In genomic region chr6:108156180-108156937, GRCh38 we compare ENCODE assay signal across 15 cellular contexts. TPM values are rescaled to one million over a fixed set of nuclear protein-coding genes. Genes with fewer than 3 reads are reported as not detected.
A peak's percentile ranks its signal among the peaks of the same experiment; 100 is the strongest.
DNase-seq lines count a peak whose midpoint lies in the region; ATAC-seq and TF ChIP-seq lines count a peak whose summit lies in the region.
"Had no signal": no experiment of that assay in that cellular context is flagged by ENCODE, and none has a peak within 500 bp of the region (broad histone marks: within the 10 kb centered on the region; RNA-seq: fewer than 3 reads in every experiment).

No MANE protein-coding gene starts in this region.

- no peaks in the 10 kb centered on the region for H3K9me3 Mint-ChIP-seq in chondrocyte (ENCODE audit: low read depth)
- H3K9me3 Mint-ChIP-seq: natural killer cell treated with Interleukin-12 subunit alpha and Interleukin-12 subunit beta and Interleukin-15 and Interleukin-18, amount 100 ng/mL, for 72 hours had no signal

- no peak overlapping the region for H3K4me3 Mint-ChIP-seq in chondrocyte (ENCODE audit: unreplicated experiment)
- H3K4me3 Mint-ChIP-seq: natural killer cell treated with Interleukin-12 subunit alpha and Interleukin-12 subunit beta and Interleukin-15 and Interleukin-18, amount 100 ng/mL, for 72 hours had no signal

- no peak for TF ChIP-seq CTCF in 22Rv1 (IDR thresholded peaks at IDR 0.05)
- no peak for TF ChIP-seq CTCF in chondrocyte (IDR thresholded peaks at IDR 0.05)

- H3K27ac ChIP-seq in 22Rv1: peak overlapping the region; percentile 18; the same call in 1 of the 2 replicates

- H3K36me3 Mint-ChIP-seq in chondrocyte (ENCODE audit: low read depth): peaks cover 3% of the 10 kb centered on the region

- no peak for ATAC-seq in HG02885 (IDR thresholded peaks at IDR 0.05; ENCODE audit: poor library complexity, unreplicated experiment)
- ATAC-seq in GM18870 (IDR thresholded peaks at IDR 0.05; ENCODE audit: unreplicated experiment): no peak
- ATAC-seq: natural killer cell treated with Interleukin-12 subunit alpha and Interleukin-12 subunit beta and Interleukin-15 and Interleukin-18, amount 100 ng/mL, for 72 hours had no signal

- H3K27me3 Mint-ChIP-seq in chondrocyte (ENCODE audit: low read depth): peaks cover 82% of the 10 kb centered on the region

- no peak overlapping the region for H3K27ac Mint-ChIP-seq in chondrocyte (ENCODE audit: unreplicated experiment)
- H3K27ac Mint-ChIP-seq: CD14-positive monocyte; natural killer cell treated with Interleukin-12 subunit alpha and Interleukin-12 subunit beta and Interleukin-15 and Interleukin-18, amount 100 ng/mL, for 72 hours had no signal

- peaks cover 10% of the 10 kb centered on the region for H3K4me1 Mint-ChIP-seq in chondrocyte (ENCODE audit: low read depth)

- DNase-seq in DMS79 (lab: John Stamatoyannopoulos, UW) (peak; percentile 58), NCI-H524 (lab: John Stamatoyannopoulos, UW) (peak; percentile 76 to 84), iPS-NIHi11 (ENCODE audit: low spot score) (peak; percentile 33), RPMI8226 (no peak), chondrocyte (ENCODE audit: low spot score) (no peak)
- DNase-seq: effector CD4-positive, alpha-beta T cell; hippocampal formation; SW 1271 had no signal

RNA-seq across cellular contexts. Expression of gene NR2E1, which starts 9.5 kb away (rescaled TPM):
- total RNA-seq in chondrocyte: not detected in 3 replicates
- total RNA-seq: HT-29; natural killer cell treated with Interleukin-12 subunit alpha and Interleukin-12 subunit beta and Interleukin-15 and Interleukin-18, amount 100 ng/mL, for 72 hours; NCI-H460 had no signal

Comparison
In these comparisons a context has a peak if more than half of its experiments do, and no peak if none do; other contexts are left out.
1. DNase-seq: peak in DMS79 (single experiment), NCI-H524 (2 of 2) and iPS-NIHi11 (single experiment); none in RPMI8226 (single experiment) and chondrocyte (single experiment).